In genomic region chr1:2451744-2452582, GRCh38 we compare ENCODE assay signal across 10 cellular contexts. TPM values are rescaled to one million over a fixed set of nuclear protein-coding genes. Genes with fewer than 3 reads are reported as not detected.
DNase-seq lines count a peak whose midpoint lies in the region; ATAC-seq, FAIRE-seq and TF ChIP-seq lines count a peak whose summit lies in the region.
"Had no signal": no experiment of that assay in that cellular context is flagged by ENCODE, and none has a peak within 500 bp of the region (broad histone marks: within the 10 kb centered on the region; RNA-seq: fewer than 3 reads in every experiment).

No MANE protein-coding gene starts in this region.

- BruUV-seq in HepG2 (replicated peaks; lab: Mats Ljungman, UMichigan) = no TSS peak

- ATAC-seq in HepG2 (peak; percentile 6; the same call in 1 of the 3 replicates), right lobe of liver (no peak), GM18867 (IDR thresholded peaks at IDR 0.05; ENCODE audit: unreplicated experiment) (no peak), sciatic nerve (no peak)

- TF ChIP-seq EP300 in HepG2 (IDR thresholded peaks at IDR 0.05; ENCODE audit: low read depth in 2 of 2, low read length in 2 of 2) (no peak), HepG2 (CRISPR knock-in tag; IDR thresholded peaks at IDR 0.05; ENCODE audit: borderline replicate concordance) (no peak)

- no peak overlapping the region for H3K27ac ChIP-seq in HepG2 (ENCODE audit: extremely low read length, insufficient read depth, low read length)
- no peak overlapping the region for H3K27ac ChIP-seq in right lobe of liver
- H3K27ac ChIP-seq in adrenal gland = no peak overlapping the region

- no peaks in the 10 kb centered on the region for H3K9me3 ChIP-seq in HepG2 (ENCODE audit: low read length)
- no peaks in the 10 kb centered on the region for H3K9me3 ChIP-seq in right lobe of liver
- no peaks in the 10 kb centered on the region for H3K9me3 ChIP-seq in adrenal gland (replicated peaks in 1 of 3)

- DNase-seq in HepG2 (ENCODE audit: low spot score) (peak; percentile 42), right lobe of liver (no peak), SW 1271 (lab: John Stamatoyannopoulos, UW) (peak; percentile 61 to 62), foreskin fibroblast (peak; percentile 94 to 96), adrenal gland (no peak), sciatic nerve (ENCODE audit: low spot score) (no peak), GM20000 (ENCODE audit: low spot score) (no peak)
- DNase-seq: CD4-positive, alpha-beta memory T cell; stimulated activated CD4-positive, alpha-beta T cell treated with anti-CD3 and anti-CD28 coated beads, Interleukin-4, amount 100 ng/mL, for 1 hour had no signal

- POLR2A ChIA-PET in HepG2 (lab: Yijun Ruan, JAX) = interaction anchor here (0.7 kb wide), 1 partner anchor 39 kb away, joined by 3 read pairs; no protein-coding TSS in a partner anchor

- H3K36me3 ChIP-seq in HepG2 (replicated peaks in 1 of 2; ENCODE audit: control insufficient read depth in 1 of 2, insufficient read depth in 2 of 2, low read length in 2 of 2) = no peaks in the 10 kb centered on the region
- no peaks in the 10 kb centered on the region for H3K36me3 ChIP-seq in right lobe of liver
- H3K36me3 ChIP-seq in adrenal gland (replicated peaks in 1 of 2) = no peaks in the 10 kb centered on the region

- no peak overlapping the region for H2AFZ ChIP-seq in HepG2 (ENCODE audit: low read length)

- H3K4me3 ChIP-seq in HepG2 (replicated peaks in 1 of 3; ENCODE audit: insufficient read depth in 1 of 3, low read depth in 2 of 3, low read length in 3 of 3) = no peak overlapping the region; a peak in 2 of 6 replicates
- H3K4me3 ChIP-seq in right lobe of liver = no peak overlapping the region
- H3K4me3 ChIP-seq in foreskin fibroblast (ENCODE audit: low read depth in 1 of 2, low read length in 2 of 2) = no peak overlapping the region
- no peak overlapping the region for H3K4me3 ChIP-seq in adrenal gland

- TF ChIP-seq CTCF in HepG2 (CRISPR knock-in tag; IDR thresholded peaks at IDR 0.05) (no peak), right lobe of liver (IDR thresholded peaks at IDR 0.05) (no peak), foreskin fibroblast (IDR thresholded peaks at IDR 0.05; ENCODE audit: low read depth, low read length) (no peak), adrenal gland (IDR thresholded peaks at IDR 0.05) (no peak), GM20000 (IDR thresholded peaks at IDR 0.05; ENCODE audit: extremely low read depth, missing control alignments) (no peak)

- no peaks in the 10 kb centered on the region for H3K79me2 ChIP-seq in HepG2 (ENCODE audit: insufficient read depth, low read length)

- H3K27me3 ChIP-seq in HepG2 (ENCODE audit: control insufficient read depth in 1 of 2, insufficient read depth in 2 of 2, low read length in 2 of 2) = peaks cover 20 to 76% of the 10 kb centered on the region in 2 experiments; a peak in 4 of 5 replicates
- no peaks in the 10 kb centered on the region for H3K27me3 ChIP-seq in right lobe of liver
- peaks cover 21% of the 10 kb centered on the region for H3K27me3 ChIP-seq in adrenal gland

- no peak for TF ChIP-seq POLR2A in HepG2 (IDR thresholded peaks at IDR 0.05; ENCODE audit: insufficient read depth in 1 of 2, low read depth in 2 of 2, low read length in 2 of 2)
- no peak for TF ChIP-seq POLR2A in right lobe of liver (IDR thresholded peaks at IDR 0.05)
- TF ChIP-seq POLR2A in adrenal gland (IDR thresholded peaks at IDR 0.05) = no peak

- CTCF ChIA-PET in HepG2 (lab: Yijun Ruan, JAX; ENCODE audit: low intra/inter-chr PET ratio, low total read pairs) = no interaction called here

- no peaks in the 10 kb centered on the region; the same call in 1 of the 2 replicates for H3K4me1 ChIP-seq in HepG2 (ENCODE audit: insufficient read depth, low read length)
- no peaks in the 10 kb centered on the region for H3K4me1 ChIP-seq in right lobe of liver
- H3K4me1 ChIP-seq in adrenal gland (replicated peaks in 1 of 2) = no peaks in the 10 kb centered on the region

- no peak for TF ChIP-seq RAD21 in HepG2 (CRISPR knock-in tag; IDR thresholded peaks at IDR 0.05)

- intact Hi-C loops in HepG2 (cut with micrococcal nuclease; ENCODE audit: unreplicated experiment) (no loop called here), right lobe of liver (cut with DNase I) (no loop called here), adrenal gland (cut with DNase I) (no loop called here), sciatic nerve (cut with DNase I) (no loop called here)

- no peak overlapping the region for H3K4me2 ChIP-seq in HepG2 (ENCODE audit: low read depth, low read length)

- WGBS in HepG2 (ENCODE audit: low lambda C conversion rate) = 5% methylated on average over 3 of the region's 36 CpGs
- WGBS in right lobe of liver (ENCODE audit: insufficient coverage, low coverage, low lambda C conversion rate, missing lambda C conversion rate) = 35% methylated on average over 14 of the region's 36 CpGs
- WGBS in adrenal gland, 4 donors = 28 to 51% (median 37%) methylated on average over 13 to 36 of the region's 36 CpGs

- H3K9ac ChIP-seq in HepG2 (ENCODE audit: insufficient read depth, low read depth, low read length) = no peak overlapping the region

- in situ Hi-C loops in HepG2 (cut with HindIII; ENCODE audit: extremely low pct_ligation_motif_present, low pct_unique_long_range_greater_than_20kb) = no loop called here

- no peaks in the 10 kb centered on the region for H4K20me1 ChIP-seq in HepG2 (ENCODE audit: insufficient read depth, low read length)

- FAIRE-seq in HepG2 (lab: Jason Lieb, UNC) = no peak

TF ChIP-seq in HepG2, 621 proteins besides CTCF, POLR2A, EP300 and RAD21 (continues in another document):
- TF ChIP-seq ETV5 (CRISPR knock-in tag; IDR thresholded peaks at IDR 0.05; ENCODE audit: borderline replicate concordance) (peak; percentile 40; the same call in 1 of the 2 replicates), SAP130 (CRISPR knock-in tag; IDR thresholded peaks at IDR 0.05; ENCODE audit: low read depth) (0 out of 2 replicates have a peak, but pooled peaks have one; percentile 19), SATB2 (CRISPR knock-in tag; IDR thresholded peaks at IDR 0.05) (no peak)

RNA-seq across cellular contexts. Expression of gene PLCH2, which starts 24.1 kb away (rescaled TPM):
- total RNA-seq in HepG2 (2016; rRNA removed; fragmentation: Illumina TruSeq; extraction: Trizol) (0.14 and 0.15 TPM in 2 replicates), right lobe of liver (1 to 10 TPM in 5 of 6 experiments, under 1 TPM in 1; 0.37 to 4.6 (median 2.3) TPM), adrenal gland (1 to 10 TPM in 5 of 8 donors, under 1 TPM in 2, not detected in 1; 0.65 to 6.1 (median 2.0) TPM), sciatic nerve (1.1 TPM)
- under 0.01 TPM in 1 of 2 replicates, not detected in the other for total RNA-seq in HepG2 (2016; cell fraction: cytosol; rRNA removed; fragmentation: Illumina TruSeq; extraction: Trizol; ENCODE audit: low read depth)
- total RNA-seq in HepG2 (2016; cell fraction: insoluble cytoplasmic fraction; rRNA removed; fragmentation: Illumina TruSeq; extraction: Trizol) = 0.12 and 0.22 TPM in 2 replicates
- total RNA-seq in HepG2 (2016; cell fraction: membrane; rRNA removed; fragmentation: Illumina TruSeq; extraction: Trizol) = 0.06 and 0.10 TPM in 2 replicates
- 0.19 and 0.22 TPM in 2 replicates for total RNA-seq in HepG2 (2016; cell fraction: nucleus; rRNA removed; fragmentation: Illumina TruSeq; extraction: Trizol)
- polyA plus RNA-seq in HepG2 (2011; rRNA removed) (0.67 and 1.3 TPM in 2 replicates), adrenal gland (10 to 100 TPM in 2 of 3 donors, 1 to 10 TPM in 1; 2.4 to 66.3 (median 11.4) TPM)
- 0.32 and 0.78 TPM in 2 replicates for polyA plus RNA-seq in HepG2 (2011; cell fraction: cytosol; rRNA removed)
- polyA plus RNA-seq in HepG2 (2011; cell fraction: nucleus; rRNA removed) = 6.0 and 6.1 TPM in 2 replicates
- 0.11 and 0.15 TPM in 2 replicates for polyA plus RNA-seq in HepG2 (2012)
- polyA plus RNA-seq in HepG2 (2016; cell fraction: cytosol; fragmentation: Illumina TruSeq; extraction: Trizol; ENCODE audit: low read depth) = 0.05 TPM in 1 of 2 replicates, not detected in the other
- 0.10 and 0.20 TPM in 2 replicates for polyA plus RNA-seq in HepG2 (2016; cell fraction: insoluble cytoplasmic fraction; fragmentation: Illumina TruSeq; extraction: Trizol; ENCODE audit: low read depth)
- polyA plus RNA-seq in HepG2 (2016; cell fraction: membrane; fragmentation: Illumina TruSeq; extraction: Trizol; ENCODE audit: low read depth) = 0.07 TPM in 1 of 2 replicates, not detected in the other
- 0.37 and 0.83 TPM in 2 replicates for polyA plus RNA-seq in HepG2 (2016; cell fraction: nucleus; fragmentation: Illumina TruSeq; extraction: Trizol; ENCODE audit: insufficient read depth, low read depth)
- polyA minus RNA-seq in HepG2 (2011; rRNA and poly(A)+ RNA removed; ENCODE audit: low replicate concordance) = 1.2 TPM in 1 of 2 replicates, not detected in the other
- 0.20 TPM in 1 of 2 replicates, not detected in the other for polyA minus RNA-seq in HepG2 (2011; cell fraction: cytosol; rRNA and poly(A)+ RNA removed)
- polyA minus RNA-seq in HepG2 (2011; cell fraction: nucleus; rRNA and poly(A)+ RNA removed) = 0.90 and 1.2 TPM in 2 replicates

RNA-seq across cellular contexts. Expression of gene PEX10, which starts 39.6 kb away (rescaled TPM):
- total RNA-seq in HepG2 (2016; rRNA removed; fragmentation: Illumina TruSeq; extraction: Trizol) (38.3 and 39.6 TPM in 2 replicates), right lobe of liver (10 to 100 TPM in 3 of 6 experiments, 1 to 10 TPM in 3; 7.4 to 24.3 (median 10.5) TPM), adrenal gland (10 to 100 TPM; 32.4 to 81.5 (median 44.4) TPM), sciatic nerve (18.1 TPM)
- 20.2 and 25.8 TPM in 2 replicates for total RNA-seq in HepG2 (2016; cell fraction: cytosol; rRNA removed; fragmentation: Illumina TruSeq; extraction: Trizol; ENCODE audit: low read depth)
- 37.8 and 38.9 TPM in 2 replicates for total RNA-seq in HepG2 (2016; cell fraction: insoluble cytoplasmic fraction; rRNA removed; fragmentation: Illumina TruSeq; extraction: Trizol)
- 53.4 and 59.7 TPM in 2 replicates for total RNA-seq in HepG2 (2016; cell fraction: membrane; rRNA removed; fragmentation: Illumina TruSeq; extraction: Trizol)
- 27.1 and 27.5 TPM in 2 replicates for total RNA-seq in HepG2 (2016; cell fraction: nucleus; rRNA removed; fragmentation: Illumina TruSeq; extraction: Trizol)
- polyA plus RNA-seq in HepG2 (2011; rRNA removed) (16.1 and 21.0 TPM in 2 replicates), adrenal gland (10 to 100 TPM; 25.3 to 53.8 (median 43.8) TPM)
- 16.3 and 20.9 TPM in 2 replicates for polyA plus RNA-seq in HepG2 (2011; cell fraction: cytosol; rRNA removed)
- polyA plus RNA-seq in HepG2 (2011; cell fraction: nucleus; rRNA removed) = 49.0 and 57.5 TPM in 2 replicates
- 13.3 and 14.5 TPM in 2 replicates for polyA plus RNA-seq in HepG2 (2012)
- polyA plus RNA-seq in HepG2 (2016; cell fraction: cytosol; fragmentation: Illumina TruSeq; extraction: Trizol; ENCODE audit: low read depth) = 27.1 and 37.0 TPM in 2 replicates
- polyA plus RNA-seq in HepG2 (2016; cell fraction: insoluble cytoplasmic fraction; fragmentation: Illumina TruSeq; extraction: Trizol; ENCODE audit: low read depth) = 36.5 and 40.8 TPM in 2 replicates
- polyA plus RNA-seq in HepG2 (2016; cell fraction: membrane; fragmentation: Illumina TruSeq; extraction: Trizol; ENCODE audit: low read depth) = 47.4 and 49.9 TPM in 2 replicates
- polyA plus RNA-seq in HepG2 (2016; cell fraction: nucleus; fragmentation: Illumina TruSeq; extraction: Trizol; ENCODE audit: insufficient read depth, low read depth) = 44.7 and 46.3 TPM in 2 replicates
- 15.3 and 46.5 TPM in 2 replicates for polyA minus RNA-seq in HepG2 (2011; rRNA and poly(A)+ RNA removed; ENCODE audit: low replicate concordance)
- 9.7 and 12.0 TPM in 2 replicates for polyA minus RNA-seq in HepG2 (2011; cell fraction: cytosol; rRNA and poly(A)+ RNA removed)
- polyA minus RNA-seq in HepG2 (2011; cell fraction: nucleus; rRNA and poly(A)+ RNA removed) = 18.4 and 20.1 TPM in 2 replicates

Comparison
In these comparisons a context has a peak if more than half of its experiments do, and no peak if none do; other contexts are left out.
1. DNase-seq: peak in HepG2 (single experiment), SW 1271 (2 of 2) and foreskin fibroblast (2 of 2); none in right lobe of liver (0 of 3), adrenal gland (0 of 7), sciatic nerve (single experiment) and GM20000 (single experiment).